Comparison of ENCODE assay signal across 8 cellular contexts in genomic region chr9:74496819-74497749, GRCh38. TPM values are rescaled to one million over a fixed set of nuclear protein-coding genes. Genes with fewer than 3 reads are reported as not detected.
DNase-seq lines count a peak whose midpoint lies in the region; ATAC-seq and TF ChIP-seq lines count a peak whose summit lies in the region.
"Had no signal": no experiment of that assay in that cellular context is flagged by ENCODE, and none has a peak within 500 bp of the region (broad histone marks: within the 10 kb centered on the region; RNA-seq: fewer than 3 reads in every experiment).

TSS of gene RORB (plus strand) at chr9:74497335. CDS start at chr9:74497977, 642 bp downstream.

- peaks cover 7% of the 10 kb centered on the region for H3K36me3 Mint-ChIP-seq in T-helper 17 cell (ENCODE audit: low read depth)

- intact Hi-C loops in lower leg skin (cut with DNase I; ENCODE audit: low total_unique reads) = no loop called here

- no peak for TF ChIP-seq POLR2A in lower leg skin (IDR thresholded peaks at IDR 0.05)

- peak within 1 kb of the TSS; percentile 90 for H3K4me3 Mint-ChIP-seq in T-helper 17 cell

- ATAC-seq in GM21619 (IDR thresholded peaks at IDR 0.05; ENCODE audit: unreplicated experiment) = peak; percentile 91
- ATAC-seq in T-helper 17 cell = peak; percentile 75

- DNase-seq in GM10266 (ENCODE audit: extremely low spot score) (peak; percentile 78), HuH-7 (ENCODE audit: low spot score) (peak; percentile 67), T-helper 17 cell (no peak), lower leg skin (ENCODE audit: low spot score in 2 of 2) (peak in 1 of 2 donors; percentile 91)
- peak in 1 of 3 donors; percentile 19 for DNase-seq in effector memory CD4-positive, alpha-beta T cell
- DNase-seq in stimulated activated CD8-positive, alpha-beta memory T cell treated with anti-CD3 and anti-CD28 coated beads, Interleukin-15, amount 100 ng/mL, for 4 hours (ENCODE audit: low read depth in 2 of 2) = peak; percentile 22 to 26

- H3K4me1 ChIP-seq in effector memory CD4-positive, alpha-beta T cell (ENCODE audit: control insufficient read depth, insufficient read depth, low read length, poor library complexity, severe bottlenecking) = no peaks in the 10 kb centered on the region

- H3K27me3 ChIP-seq in effector memory CD4-positive, alpha-beta T cell (replicated peaks; ENCODE audit: control insufficient read depth, insufficient read depth, low read length, poor library complexity, severe bottlenecking) = peaks cover 24% of the 10 kb centered on the region

- H3K9me3 ChIP-seq in T-helper 17 cell (ENCODE audit: control insufficient read depth, low read length, poor library complexity, severe bottlenecking) = no peaks in the 10 kb centered on the region
- no peaks in the 10 kb centered on the region for H3K9me3 ChIP-seq in effector memory CD4-positive, alpha-beta T cell (ENCODE audit: control insufficient read depth, low read length)

- peaks cover 22% of the 10 kb centered on the region for H3K4me1 Mint-ChIP-seq in T-helper 17 cell

- TF ChIP-seq CTCF in GM10266 (IDR thresholded peaks at IDR 0.05; ENCODE audit: control insufficient read depth, insufficient read depth, low read depth, missing control alignments) (no peak), lower leg skin (IDR thresholded peaks at IDR 0.05) (no peak)

- 0 to 2% methylated on average over 49 to 50 of the region's 50 CpGs for WGBS in lower leg skin, 2 donors

- H3K4me3 ChIP-seq in effector memory CD4-positive, alpha-beta T cell (ENCODE audit: insufficient read depth, low read depth, low read length, poor library complexity, severe bottlenecking) = peak within 1 kb of the TSS; percentile 62
- peak within 1 kb of the TSS; percentile 22 for H3K4me3 ChIP-seq in lower leg skin (ENCODE audit: low read depth, poor library complexity, severe bottlenecking)

- no peak within 1 kb of the TSS for H3K27ac ChIP-seq in effector memory CD4-positive, alpha-beta T cell (ENCODE audit: insufficient read depth, low read length, poor library complexity, severe bottlenecking)

- H3K27me3 Mint-ChIP-seq in T-helper 17 cell = peaks cover 52% of the 10 kb centered on the region

- H3K36me3 ChIP-seq in effector memory CD4-positive, alpha-beta T cell (ENCODE audit: control insufficient read depth, insufficient read depth, low read length) = no peaks in the 10 kb centered on the region

- peak within 1 kb of the TSS; percentile 37 for H3K27ac Mint-ChIP-seq in T-helper 17 cell

RNA-seq across cellular contexts. Expression of gene RORB, which starts in this region (rescaled TPM):
- total RNA-seq in T-helper 17 cell (not detected), lower leg skin (under 1 TPM; 0.04 to 0.19 (median 0.14) TPM)
- total RNA-seq: pulmonary artery endothelial cell had no signal

Comparison
In these comparisons a context has a peak if more than half of its experiments do, and no peak if none do; other contexts are left out.
1. Peak in ATAC-seq in T-helper 17 cell; RNA of the gene not detected or under 1 TPM.
2. DNase-seq: peak in GM10266 (single experiment), HuH-7 (single experiment) and stimulated activated CD8-positive, alpha-beta memory T cell treated with anti-CD3 and anti-CD28 coated beads, Interleukin-15, amount 100 ng/mL, for 4 hours (2 of 2); none in T-helper 17 cell (0 of 3).